In the genomic region with DNA sequence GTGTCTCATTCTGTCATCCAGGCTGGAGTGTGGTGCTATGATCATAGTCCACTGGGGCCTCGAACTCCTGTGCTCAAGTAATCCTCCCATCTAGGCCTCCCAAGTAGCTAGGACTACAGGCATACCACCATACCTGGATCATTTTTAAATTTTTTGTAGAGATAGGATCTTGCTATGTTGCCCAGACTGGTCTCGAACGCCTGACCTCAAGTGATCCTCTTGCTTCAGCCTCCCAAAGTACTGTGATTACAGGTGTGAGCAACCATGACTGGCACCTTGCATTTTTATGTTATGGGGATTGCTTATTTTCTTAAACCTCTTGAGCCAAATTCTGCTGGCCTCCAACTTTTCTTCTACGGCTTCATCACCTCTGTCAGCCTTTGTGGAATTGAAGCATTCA, we compare ENCODE assay signal across 28 cellular contexts. TPM values are rescaled to one million over a fixed set of nuclear protein-coding genes. Genes with fewer than 3 reads are reported as not detected.
A peak's percentile ranks its signal among the peaks of the same experiment; 100 is the strongest.
DNase-seq lines count a peak whose midpoint lies in the region; ATAC-seq, FAIRE-seq and TF ChIP-seq lines count a peak whose summit lies in the region.
"Had no signal": no experiment of that assay in that cellular context is flagged by ENCODE, and none has a peak within 500 bp of the region (broad histone marks: within the 10 kb centered on the region; RNA-seq: fewer than 3 reads in every experiment).

No MANE protein-coding gene starts in this region.

- 98% methylated on average over 4 of the region's 4 CpGs for WGBS in HepG2 (ENCODE audit: low lambda C conversion rate)
- WGBS in right lobe of liver (ENCODE audit: insufficient coverage, low coverage, low lambda C conversion rate, missing lambda C conversion rate), result 100% methylated on average over 2 of the region's 4 CpGs
- 100% methylated on average over 4 of the region's 4 CpGs for WGBS in hepatocyte (ENCODE audit: low lambda C conversion rate, missing lambda C conversion rate)
- WGBS in upper lobe of left lung, 2 donors, result 94 to 97% methylated on average over 4 of the region's 4 CpGs

- POLR2A ChIA-PET in HepG2 (lab: Yijun Ruan, JAX), result interaction anchor here (1.0 kb wide), 1 partner anchor 255 kb away, joined by 3 read pairs; a partner anchor contains a TSS

- H3K79me2 ChIP-seq in HepG2 (ENCODE audit: insufficient read depth, low read length), result peaks cover 23% of the 10 kb centered on the region
- peaks cover 3% of the 10 kb centered on the region for H3K79me2 ChIP-seq in hepatocyte

- no peak for DNase-seq in HepG2 (ENCODE audit: low spot score)
- DNase-seq in right lobe of liver, result no peak
- DNase-seq in T-helper 17 cell, result no peak
- DNase-seq in hepatocyte (ENCODE audit: low spot score), result peak; percentile 0
- no peak for DNase-seq in upper lobe of left lung
- DNase-seq: 8988T; ACHN; BE2C; C1 segment of cervical spinal cord; CD4-positive, alpha-beta memory T cell; CD4-positive, CD25-positive, alpha-beta regulatory T cell; CD8-positive, alpha-beta memory T cell; COR-L47; DMS 273 treated with DMSO at 0.1 percent for 48 hours; DMS153; DMS53; DMS79; DND-41; EL; GDM1 had no signal

- H3K36me3 Mint-ChIP-seq in T-helper 17 cell (ENCODE audit: low read depth), result peaks cover 2% of the 10 kb centered on the region

- H3K4me1 ChIP-seq in HepG2 (ENCODE audit: insufficient read depth, low read length) (peaks cover 25% of the 10 kb centered on the region), right lobe of liver (no peaks in the 10 kb centered on the region), hepatocyte (ENCODE audit: insufficient read depth) (no peaks in the 10 kb centered on the region), upper lobe of left lung (peaks cover 0 to 4% (median 0%) of the 10 kb centered on the region in 4 donors)
- H3K4me1 ChIP-seq: BE2C, BLaER1 had no signal

- TF ChIP-seq RAD21 in HepG2 (CRISPR knock-in tag; IDR thresholded peaks at IDR 0.05), result no peak

- no peak overlapping the region for H3K4me3 Mint-ChIP-seq in T-helper 17 cell
- H3K4me3 Mint-ChIP-seq: CD14-positive monocyte; CD4-positive, alpha-beta memory T cell; CD4-positive, CD25-positive, alpha-beta regulatory T cell; CD8-positive, alpha-beta memory T cell had no signal

- H3K27ac ChIP-seq in HepG2 (ENCODE audit: extremely low read length, insufficient read depth, low read length) (no peak overlapping the region), right lobe of liver (no peak overlapping the region), hepatocyte (no peak overlapping the region), upper lobe of left lung (no peak overlapping the region)
- H3K27ac ChIP-seq: BLaER1 had no signal

- no peak for ATAC-seq in HepG2
- no peak for ATAC-seq in right lobe of liver
- ATAC-seq in T-helper 17 cell, result no peak
- ATAC-seq in upper lobe of left lung (ENCODE audit: low FRiP score in 2 of 2), result no peak
- no peak for ATAC-seq in HG02763 (IDR thresholded peaks at IDR 0.05; ENCODE audit: unreplicated experiment)
- ATAC-seq: GM12878 had no signal

- H3K27me3 ChIP-seq in HepG2 (ENCODE audit: control insufficient read depth in 1 of 2, insufficient read depth in 2 of 2, low read length in 2 of 2), result no peaks in the 10 kb centered on the region
- H3K27me3 ChIP-seq in right lobe of liver, result no peaks in the 10 kb centered on the region
- no peaks in the 10 kb centered on the region for H3K27me3 ChIP-seq in hepatocyte
- no peaks in the 10 kb centered on the region for H3K27me3 ChIP-seq in upper lobe of left lung
- H3K27me3 ChIP-seq: BE2C, BLaER1 had no signal

- H3K9me2 ChIP-seq in hepatocyte (replicated peaks; ENCODE audit: insufficient read depth), result no peaks in the 10 kb centered on the region

- H3K27me3 Mint-ChIP-seq in T-helper 17 cell, result no peaks in the 10 kb centered on the region
- H3K27me3 Mint-ChIP-seq: CD4-positive, alpha-beta memory T cell; CD4-positive, CD25-positive, alpha-beta regulatory T cell; CD8-positive, alpha-beta memory T cell had no signal

- H3K27ac Mint-ChIP-seq in T-helper 17 cell, result peak overlapping the region; percentile 74
- H3K27ac Mint-ChIP-seq: CD14-positive monocyte had no signal

- no peaks in the 10 kb centered on the region for H3K9me3 ChIP-seq in HepG2 (ENCODE audit: low read length)
- no peaks in the 10 kb centered on the region for H3K9me3 ChIP-seq in right lobe of liver
- no peaks in the 10 kb centered on the region for H3K9me3 ChIP-seq in T-helper 17 cell (ENCODE audit: control insufficient read depth, low read length, poor library complexity, severe bottlenecking)
- no peaks in the 10 kb centered on the region for H3K9me3 ChIP-seq in hepatocyte (ENCODE audit: low read depth)
- no peaks in the 10 kb centered on the region for H3K9me3 ChIP-seq in upper lobe of left lung
- H3K9me3 ChIP-seq: BE2C had no signal

- no peaks in the 10 kb centered on the region for H4K20me1 ChIP-seq in HepG2 (ENCODE audit: insufficient read depth, low read length)
- H4K20me1 ChIP-seq in hepatocyte (ENCODE audit: insufficient read depth, poor library complexity, severe bottlenecking), result no peaks in the 10 kb centered on the region
- H4K20me1 ChIP-seq: BLaER1 had no signal

- in situ Hi-C loops in HepG2 (cut with HindIII; ENCODE audit: extremely low pct_ligation_motif_present, low pct_unique_long_range_greater_than_20kb), result loop anchor here (5.0 to 25.0 kb wide), 2 partner anchors 258 to 663 kb away; a partner anchor contains a TSS

- H3K4me2 ChIP-seq in HepG2 (ENCODE audit: low read depth, low read length), result no peak overlapping the region
- no peak overlapping the region for H3K4me2 ChIP-seq in hepatocyte
- H3K4me2 ChIP-seq: BLaER1 had no signal

- peaks cover 22% of the 10 kb centered on the region for H3K4me1 Mint-ChIP-seq in T-helper 17 cell

- H3K36me3 ChIP-seq in HepG2 (replicated peaks in 1 of 2; ENCODE audit: control insufficient read depth in 1 of 2, insufficient read depth in 2 of 2, low read length in 2 of 2), result peaks cover 0 to 3% of the 10 kb centered on the region in 2 experiments; a peak in 1 of 5 replicates
- H3K36me3 ChIP-seq in right lobe of liver, result no peaks in the 10 kb centered on the region
- H3K36me3 ChIP-seq in hepatocyte (replicated peaks; ENCODE audit: insufficient read depth, low read depth), result no peaks in the 10 kb centered on the region
- H3K36me3 ChIP-seq in upper lobe of left lung, result peaks cover 0 to 9% (median 0%) of the 10 kb centered on the region in 4 donors

- no peak for FAIRE-seq in HepG2 (lab: Jason Lieb, UNC)
- FAIRE-seq: A204.1, GM12878, GM12892, GM18507, GM19239 had no signal

- H3K4me3 ChIP-seq in HepG2 (replicated peaks in 1 of 3; ENCODE audit: insufficient read depth in 1 of 3, low read depth in 2 of 3, low read length in 3 of 3) (no peak overlapping the region), right lobe of liver (no peak overlapping the region), hepatocyte (no peak overlapping the region), upper lobe of left lung (no peak overlapping the region)
- H3K4me3 ChIP-seq: BLaER1, GM12878 had no signal

- H2AFZ ChIP-seq in HepG2 (ENCODE audit: low read length) (no peak overlapping the region), hepatocyte (no peak overlapping the region)

- TF ChIP-seq POLR2A in HepG2 (IDR thresholded peaks at IDR 0.05; ENCODE audit: insufficient read depth in 1 of 2, low read depth in 2 of 2, low read length in 2 of 2), result no peak
- no peak for TF ChIP-seq POLR2A in right lobe of liver (IDR thresholded peaks at IDR 0.05)
- no peak for TF ChIP-seq POLR2A in upper lobe of left lung (IDR thresholded peaks at IDR 0.05)

- TF ChIP-seq EP300 in HepG2 (IDR thresholded peaks at IDR 0.05; ENCODE audit: low read depth in 2 of 2, low read length in 2 of 2) (no peak), HepG2 (CRISPR knock-in tag; IDR thresholded peaks at IDR 0.05; ENCODE audit: borderline replicate concordance) (no peak), upper lobe of left lung (IDR thresholded peaks at IDR 0.05) (no peak)

- BruUV-seq in HepG2 (replicated peaks; lab: Mats Ljungman, UMichigan), result no TSS peak

- intact Hi-C loops in HepG2 (cut with micrococcal nuclease; ENCODE audit: unreplicated experiment) (loop anchor here (10.0 kb wide), 1 partner anchor 666 kb away; no protein-coding TSS in a partner anchor), right lobe of liver (cut with DNase I) (no loop called here)

- CTCF ChIA-PET in HepG2 (lab: Yijun Ruan, JAX; ENCODE audit: low intra/inter-chr PET ratio, low total read pairs), result no interaction called here

- TF ChIP-seq CTCF in HepG2 (CRISPR knock-in tag; IDR thresholded peaks at IDR 0.05) (no peak), right lobe of liver (IDR thresholded peaks at IDR 0.05) (no peak), hepatocyte (IDR thresholded peaks at IDR 0.05; ENCODE audit: poor library complexity) (no peak), upper lobe of left lung (IDR thresholded peaks at IDR 0.05) (no peak)

- H3K9ac ChIP-seq in HepG2 (ENCODE audit: insufficient read depth, low read depth, low read length), result no peak overlapping the region
- H3K9ac ChIP-seq: BLaER1 had no signal

RNA-seq across cellular contexts. Expression of a gene that starts 26.9 kb away (rescaled TPM):
- 88.7 and 131 TPM in 2 replicates for total RNA-seq in HepG2 (2016; rRNA removed; fragmentation: Illumina TruSeq; extraction: Trizol)
- total RNA-seq in HepG2 (2016; cell fraction: cytosol; rRNA removed; fragmentation: Illumina TruSeq; extraction: Trizol; ENCODE audit: low read depth), result 13.8 and 16.8 TPM in 2 replicates
- total RNA-seq in HepG2 (2016; cell fraction: insoluble cytoplasmic fraction; rRNA removed; fragmentation: Illumina TruSeq; extraction: Trizol), result 92.4 and 130 TPM in 2 replicates
- 35.4 and 42.4 TPM in 2 replicates for total RNA-seq in HepG2 (2016; cell fraction: membrane; rRNA removed; fragmentation: Illumina TruSeq; extraction: Trizol)
- 90.7 and 94.1 TPM in 2 replicates for total RNA-seq in HepG2 (2016; cell fraction: nucleus; rRNA removed; fragmentation: Illumina TruSeq; extraction: Trizol)
- polyA plus RNA-seq in HepG2 (2011; rRNA removed), result 39.5 and 48.9 TPM in 2 replicates
- 31.7 and 35.0 TPM in 2 replicates for polyA plus RNA-seq in HepG2 (2011; cell fraction: cytosol; rRNA removed)
- 48.8 and 58.1 TPM in 2 replicates for polyA plus RNA-seq in HepG2 (2011; cell fraction: nucleus; rRNA removed)
- polyA plus RNA-seq in HepG2 (2012), result 28.3 and 37.5 TPM in 2 replicates
- polyA plus RNA-seq in HepG2 (2016; cell fraction: cytosol; fragmentation: Illumina TruSeq; extraction: Trizol; ENCODE audit: low read depth), result 19.5 and 19.9 TPM in 2 replicates
- polyA plus RNA-seq in HepG2 (2016; cell fraction: insoluble cytoplasmic fraction; fragmentation: Illumina TruSeq; extraction: Trizol; ENCODE audit: low read depth), result 109 and 122 TPM in 2 replicates
- 35.4 and 36.9 TPM in 2 replicates for polyA plus RNA-seq in HepG2 (2016; cell fraction: membrane; fragmentation: Illumina TruSeq; extraction: Trizol; ENCODE audit: low read depth)
- polyA plus RNA-seq in HepG2 (2016; cell fraction: nucleus; fragmentation: Illumina TruSeq; extraction: Trizol; ENCODE audit: insufficient read depth, low read depth), result 57.9 and 59.7 TPM in 2 replicates
- polyA minus RNA-seq in HepG2 (2011; rRNA and poly(A)+ RNA removed; ENCODE audit: low replicate concordance), result 52.8 and 83.3 TPM in 2 replicates
- polyA minus RNA-seq in HepG2 (2011; cell fraction: cytosol; rRNA and poly(A)+ RNA removed), result 20.3 and 21.2 TPM in 2 replicates
- 93.3 and 97.1 TPM in 2 replicates for polyA minus RNA-seq in HepG2 (2011; cell fraction: nucleus; rRNA and poly(A)+ RNA removed)
- total RNA-seq in right lobe of liver, result 10 to 100 TPM; 15.2 to 22.2 (median 19.7) TPM
- 10 to 100 TPM; 42.5 to 43.6 TPM for total RNA-seq in T-helper 17 cell
- 39.9 and 48.2 TPM in 2 replicates for total RNA-seq in hepatocyte
- polyA plus RNA-seq in hepatocyte, result 19.8 and 25.8 TPM in 2 replicates
- 10 to 100 TPM; 19.0 to 43.3 (median 30.2) TPM for total RNA-seq in upper lobe of left lung

RNA-seq across cellular contexts. Expression of a gene that starts 27.4 kb away (rescaled TPM):
- total RNA-seq in HepG2 (2016; rRNA removed; fragmentation: Illumina TruSeq; extraction: Trizol) (102 and 140 TPM in 2 replicates), right lobe of liver (10 to 100 TPM in 2 of 6 experiments, 1 to 10 TPM in 4; 6.8 to 15.6 (median 9.4) TPM), T-helper 17 cell (10 to 100 TPM; 37.7 to 41.7 TPM), hepatocyte (38.5 and 53.7 TPM in 2 replicates), upper lobe of left lung (10 to 100 TPM; 14.6 to 26.2 (median 21.1) TPM)
- total RNA-seq in HepG2 (2016; cell fraction: cytosol; rRNA removed; fragmentation: Illumina TruSeq; extraction: Trizol; ENCODE audit: low read depth), result 67.2 and 69.3 TPM in 2 replicates
- 103 and 132 TPM in 2 replicates for total RNA-seq in HepG2 (2016; cell fraction: insoluble cytoplasmic fraction; rRNA removed; fragmentation: Illumina TruSeq; extraction: Trizol)
- 98.3 and 109 TPM in 2 replicates for total RNA-seq in HepG2 (2016; cell fraction: membrane; rRNA removed; fragmentation: Illumina TruSeq; extraction: Trizol)
- 70.1 and 86.0 TPM in 2 replicates for total RNA-seq in HepG2 (2016; cell fraction: nucleus; rRNA removed; fragmentation: Illumina TruSeq; extraction: Trizol)
- polyA plus RNA-seq in HepG2 (2011; rRNA removed) (49.5 and 63.4 TPM in 2 replicates), hepatocyte (36.1 and 40.7 TPM in 2 replicates)
- polyA plus RNA-seq in HepG2 (2011; cell fraction: cytosol; rRNA removed), result 18.2 and 27.5 TPM in 2 replicates
- polyA plus RNA-seq in HepG2 (2011; cell fraction: nucleus; rRNA removed), result 44.1 and 44.3 TPM in 2 replicates
- 81.6 and 81.7 TPM in 2 replicates for polyA plus RNA-seq in HepG2 (2012)
- 47.5 and 54.1 TPM in 2 replicates for polyA plus RNA-seq in HepG2 (2016; cell fraction: cytosol; fragmentation: Illumina TruSeq; extraction: Trizol; ENCODE audit: low read depth)
- polyA plus RNA-seq in HepG2 (2016; cell fraction: insoluble cytoplasmic fraction; fragmentation: Illumina TruSeq; extraction: Trizol; ENCODE audit: low read depth), result 104 and 106 TPM in 2 replicates
- 73.5 and 78.8 TPM in 2 replicates for polyA plus RNA-seq in HepG2 (2016; cell fraction: membrane; fragmentation: Illumina TruSeq; extraction: Trizol; ENCODE audit: low read depth)
- 113 and 121 TPM in 2 replicates for polyA plus RNA-seq in HepG2 (2016; cell fraction: nucleus; fragmentation: Illumina TruSeq; extraction: Trizol; ENCODE audit: insufficient read depth, low read depth)
- 10.0 and 16.5 TPM in 2 replicates for polyA minus RNA-seq in HepG2 (2011; rRNA and poly(A)+ RNA removed; ENCODE audit: low replicate concordance)
- 18.3 and 22.6 TPM in 2 replicates for polyA minus RNA-seq in HepG2 (2011; cell fraction: cytosol; rRNA and poly(A)+ RNA removed)
- polyA minus RNA-seq in HepG2 (2011; cell fraction: nucleus; rRNA and poly(A)+ RNA removed), result 63.3 and 75.2 TPM in 2 replicates
